ENCODE assay signal across 12 cellular contexts in the genomic region with DNA sequence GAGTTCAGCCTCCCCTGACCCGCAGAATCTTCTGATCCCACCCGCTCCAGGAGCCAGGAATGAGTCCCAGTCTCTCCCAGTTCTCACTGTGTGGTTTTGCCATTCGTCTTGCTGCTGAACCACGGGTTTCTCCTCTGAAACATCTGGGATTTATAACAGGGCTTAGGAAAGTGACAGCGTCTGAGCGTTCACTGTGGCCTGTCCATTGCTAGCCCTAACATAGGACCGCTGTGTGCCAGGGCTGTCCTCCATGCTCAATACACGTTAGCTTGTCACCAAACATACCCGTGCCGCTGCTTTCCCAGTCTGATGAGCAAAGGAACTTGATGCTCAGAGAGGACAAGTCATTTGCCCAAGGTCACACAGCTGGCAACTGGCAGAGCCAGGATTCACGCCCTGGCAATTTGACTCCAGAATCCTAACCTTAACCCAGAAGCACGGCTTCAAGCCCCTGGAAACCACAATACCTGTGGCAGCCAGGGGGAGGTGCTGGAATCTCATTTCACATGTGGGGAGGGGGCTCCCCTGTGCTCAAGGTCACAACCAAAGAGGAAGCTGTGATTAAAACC. TPM values are rescaled to one million over a fixed set of nuclear protein-coding genes. Genes with fewer than 3 reads are reported as not detected.
DNase-seq lines count a peak whose midpoint lies in the region; ATAC-seq, FAIRE-seq and TF ChIP-seq lines count a peak whose summit lies in the region.
"Had no signal": no experiment of that assay in that cellular context is flagged by ENCODE, and none has a peak within 500 bp of the region (broad histone marks: within the 10 kb centered on the region; RNA-seq: fewer than 3 reads in every experiment).

No MANE protein-coding gene starts in this region.

- CTCF ChIA-PET in K562 (lab: Yijun Ruan, JAX; ENCODE audit: low intra/inter-chr PET ratio): interaction anchor here (0.6 to 2.1 kb wide), 2 partner anchors 47 to 132 kb away, joined by 4 to 27 read pairs; no protein-coding TSS in a partner anchor

- no peak overlapping the region for H3K4me2 ChIP-seq in K562 (ENCODE audit: insufficient read depth, low read length)

- peak overlapping the region in 2 of 3 experiments; percentile 32 to 86 for H3K4me3 Mint-ChIP-seq in nephron
- no peak overlapping the region for H3K4me3 Mint-ChIP-seq in activated naive CD8-positive, alpha-beta T cell treated with anti-CD3 and anti-CD28 coated beads, Interleukin-2, amount 50 U/mL, for 24 hours
- H3K4me3 Mint-ChIP-seq in stimulated activated naive B cell treated with anti-CD40 and anti-IgM and Interleukin-4, amounts not matched to agents 10 μg/mL and 1 μg/mL and 100 μg/mL, for 72 hours: no peak overlapping the region
- H3K4me3 Mint-ChIP-seq: activated naive CD8-positive, alpha-beta T cell treated with anti-CD3 and anti-CD28 coated beads for 36 hours had no signal

- peak; percentile 15 for FAIRE-seq in K562 (lab: Jason Lieb, UNC)
- FAIRE-seq: G401.6, islet of Langerhans had no signal

- H3K9me1 ChIP-seq in K562 (ENCODE audit: control insufficient read depth, insufficient read depth, low read length): no peaks in the 10 kb centered on the region

- H3K79me2 ChIP-seq in K562 (ENCODE audit: control insufficient read depth, insufficient read depth, low read length): no peaks in the 10 kb centered on the region; the same call in 2 of the 3 replicates

- in situ Hi-C loops in K562 (cut with MboI): no loop called here

- 0 out of 2 replicates have a peak, but pooled peaks cover 3% of the 10 kb centered on the region for H4K20me1 ChIP-seq in K562 (replicated peaks; ENCODE audit: control insufficient read depth, insufficient read depth, low read length)

- H3K36me3 Mint-ChIP-seq in nephron (ENCODE audit: low read depth): peaks cover 12% of the 10 kb centered on the region
- H3K36me3 Mint-ChIP-seq in activated naive CD8-positive, alpha-beta T cell treated with anti-CD3 and anti-CD28 coated beads, Interleukin-2, amount 50 U/mL, for 24 hours (ENCODE audit: low read depth): peaks cover 25% of the 10 kb centered on the region
- H3K36me3 Mint-ChIP-seq in stimulated activated naive B cell treated with anti-CD40 and anti-IgM and Interleukin-4, amounts not matched to agents 10 μg/mL and 1 μg/mL and 100 μg/mL, for 72 hours: peaks cover 29 to 35% of the 10 kb centered on the region in 2 donors

- DNase-seq in GM12865 (ENCODE audit: low read depth): peak; percentile 25
- peak; percentile 32 for DNase-seq in HT-29 (ENCODE audit: low spot score)
- DNase-seq in K562 (ENCODE audit: extremely low read depth in 1 of 4, low spot score in 3 of 4): peak in 3 of 4 experiments; percentile 32 to 46 (median 32)
- no peak for DNase-seq in central memory CD4-positive, alpha-beta T cell
- DNase-seq in activated naive CD8-positive, alpha-beta T cell treated with anti-CD3 and anti-CD28 coated beads, Interleukin-2, amount 50 U/mL, for 24 hours: no peak
- no peak for DNase-seq in stimulated activated naive B cell treated with anti-CD40 and anti-IgM and Interleukin-4, amounts not matched to agents 10 μg/mL and 1 μg/mL and 100 μg/mL, for 72 hours
- DNase-seq: activated naive CD8-positive, alpha-beta T cell treated with anti-CD3 and anti-CD28 coated beads for 36 hours; NK-92 treated with Interleukin-12 subunit alpha and Interleukin-12 subunit beta, amount 100 ng/mL, for 24 hours had no signal

- H3K27ac ChIP-seq in K562 (ENCODE audit: extremely low read depth, low read depth, low read length): peak overlapping the region; percentile 40; the same call in 2 of the 3 replicates
- H3K27ac ChIP-seq: prostate gland had no signal

- TF ChIP-seq CTCF in GM12865 (IDR thresholded peaks at IDR 0.05; ENCODE audit: insufficient read depth, low read depth, low read length, missing control alignments) (peak; percentile 16), K562 (IDR thresholded peaks at IDR 0.05 in 2 of 3, conservative IDR thresholded peaks at IDR 0.05 in 1 of 3; ENCODE audit: insufficient read depth in 2 of 3, low read depth in 1 of 3, low read length in 3 of 3) (peak; percentile 48 to 58 (median 51)), nephron (IDR thresholded peaks at IDR 0.05; ENCODE audit: unreplicated experiment in 3 of 3) (peak; percentile 20 to 30 (median 25))

- peaks cover 20 to 73% of the 10 kb centered on the region in 2 experiments; a peak in 4 of 5 replicates for H3K4me1 ChIP-seq in K562 (replicated peaks in 1 of 2; ENCODE audit: control insufficient read depth in 2 of 2, insufficient read depth in 2 of 2, low read length in 2 of 2)
- H3K4me1 ChIP-seq: prostate gland had no signal

- ATAC-seq in K562: peak; percentile 11; the same call in 2 of the 3 replicates
- no peak for ATAC-seq in activated naive CD8-positive, alpha-beta T cell treated with anti-CD3 and anti-CD28 coated beads, Interleukin-2, amount 50 U/mL, for 24 hours
- no peak for ATAC-seq in stimulated activated naive B cell treated with anti-CD40 and anti-IgM and Interleukin-4, amounts not matched to agents 10 μg/mL and 1 μg/mL and 100 μg/mL, for 72 hours (replicated peaks)

- 82% methylated on average over 12 of the region's 12 CpGs for WGBS in K562 (ENCODE audit: insufficient coverage, low coverage, missing lambda C conversion rate)

- peak overlapping the region in 1 of 2 experiments; percentile 65; a peak in 2 of 4 replicates for H3K9ac ChIP-seq in K562 (ENCODE audit: insufficient read depth in 1 of 2, low read depth in 2 of 2, low read length in 2 of 2)

- H3K9me3 ChIP-seq in K562 (replicated peaks; ENCODE audit: control insufficient read depth, insufficient read depth, low read depth, low read length): no peaks in the 10 kb centered on the region
- H3K9me3 ChIP-seq: prostate gland had no signal

- no peak for TF ChIP-seq EP300 in K562 (IDR thresholded peaks at IDR 0.05; ENCODE audit: low read length)

- H2AFZ ChIP-seq in K562 (ENCODE audit: low read depth, low read length): no peak overlapping the region

- H3K27me3 ChIP-seq in K562 (ENCODE audit: control insufficient read depth in 2 of 2, insufficient read depth in 2 of 2, low read length in 2 of 2): no peaks in the 10 kb centered on the region

- intact Hi-C loops in K562 (cut with micrococcal nuclease): loop anchor here (5.0 kb wide), 1 partner anchor 153 kb away; no protein-coding TSS in a partner anchor

- no peaks in the 10 kb centered on the region for H3K9me3 Mint-ChIP-seq in nephron
- no peaks in the 10 kb centered on the region for H3K9me3 Mint-ChIP-seq in activated naive CD8-positive, alpha-beta T cell treated with anti-CD3 and anti-CD28 coated beads, Interleukin-2, amount 50 U/mL, for 24 hours
- no peaks in the 10 kb centered on the region for H3K9me3 Mint-ChIP-seq in stimulated activated naive B cell treated with anti-CD40 and anti-IgM and Interleukin-4, amounts not matched to agents 10 μg/mL and 1 μg/mL and 100 μg/mL, for 72 hours
- H3K9me3 Mint-ChIP-seq: activated naive CD8-positive, alpha-beta T cell treated with anti-CD3 and anti-CD28 coated beads for 36 hours had no signal

- peak overlapping the region in 1 of 3 experiments; percentile 63 for H3K27ac Mint-ChIP-seq in nephron
- no peak overlapping the region for H3K27ac Mint-ChIP-seq in activated naive CD8-positive, alpha-beta T cell treated with anti-CD3 and anti-CD28 coated beads, Interleukin-2, amount 50 U/mL, for 24 hours
- H3K27ac Mint-ChIP-seq in stimulated activated naive B cell treated with anti-CD40 and anti-IgM and Interleukin-4, amounts not matched to agents 10 μg/mL and 1 μg/mL and 100 μg/mL, for 72 hours: no peak overlapping the region
- H3K27ac Mint-ChIP-seq: activated naive CD8-positive, alpha-beta T cell treated with anti-CD3 and anti-CD28 coated beads for 36 hours had no signal

- peak; percentile 50 for TF ChIP-seq POLR2A in K562 (conservative IDR thresholded peaks at IDR 0.05)

- POLR2A ChIA-PET in K562 (lab: Yijun Ruan, JAX): interaction anchor here (0.6 to 2.5 kb wide), 10 partner anchors 10 to 168 kb away, joined by 3 to 11 read pairs (median 3); no protein-coding TSS in a partner anchor

- no peak overlapping the region for H3K4me3 ChIP-seq in GM12865 (ENCODE audit: low read depth, low read length)
- H3K4me3 ChIP-seq in K562: no peak overlapping the region
- H3K4me3 ChIP-seq: prostate gland had no signal

- no TSS peak for BruUV-seq in K562 (replicated peaks; lab: Mats Ljungman, UMichigan)

- peaks cover 11% of the 10 kb centered on the region for H3K4me1 Mint-ChIP-seq in nephron
- peaks cover 11% of the 10 kb centered on the region for H3K4me1 Mint-ChIP-seq in activated naive CD8-positive, alpha-beta T cell treated with anti-CD3 and anti-CD28 coated beads, Interleukin-2, amount 50 U/mL, for 24 hours
- H3K4me1 Mint-ChIP-seq in stimulated activated naive B cell treated with anti-CD40 and anti-IgM and Interleukin-4, amounts not matched to agents 10 μg/mL and 1 μg/mL and 100 μg/mL, for 72 hours: peaks cover 10 to 37% of the 10 kb centered on the region in 2 donors

- peaks cover 69% of the 10 kb centered on the region; the same call in 2 of the 3 replicates for H3K36me3 ChIP-seq in K562 (ENCODE audit: control insufficient read depth, insufficient read depth, low read length)
- H3K36me3 ChIP-seq: prostate gland had no signal

- peaks cover 4% of the 10 kb centered on the region for H3K27me3 Mint-ChIP-seq in nephron (ENCODE audit: low read depth)
- H3K27me3 Mint-ChIP-seq in activated naive CD8-positive, alpha-beta T cell treated with anti-CD3 and anti-CD28 coated beads, Interleukin-2, amount 50 U/mL, for 24 hours: peaks cover 23% of the 10 kb centered on the region
- peaks cover 32% of the 10 kb centered on the region in 2 donors for H3K27me3 Mint-ChIP-seq in stimulated activated naive B cell treated with anti-CD40 and anti-IgM and Interleukin-4, amounts not matched to agents 10 μg/mL and 1 μg/mL and 100 μg/mL, for 72 hours

- TF ChIP-seq RAD21 in K562 (CRISPR knock-in tag; conservative IDR thresholded peaks at IDR 0.05 in 1 of 2, IDR thresholded peaks at IDR 0.05 in 1 of 2): peak in 1 of 2 experiments; percentile 46; a peak in 2 of 4 replicates

RNA-seq across cellular contexts. Expression of a gene that starts 1.1 kb away (rescaled TPM):
- total RNA-seq in HT-29 (2014; rRNA removed; shearing (Covaris generic)): 1.5 and 2.5 TPM in 2 replicates
- 12.0 and 25.1 TPM in 2 replicates for total RNA-seq in K562 (2011; cell fraction: chromatin; rRNA removed; ENCODE audit: low replicate concordance)
- total RNA-seq in K562 (2011; cell fraction: nucleolus; rRNA removed): 54.6 and 64.9 TPM in 2 replicates
- total RNA-seq in K562 (2011; cell fraction: nucleoplasm; rRNA removed): 29.0 and 36.6 TPM in 2 replicates
- total RNA-seq in K562 (2014; rRNA removed) (113 and 122 TPM in 2 replicates), K562 (2014; rRNA removed; fragmentation: Illumina TruSeq; extraction: Trizol) (5.9 and 11.8 TPM in 2 replicates), K562 (2015; rRNA removed; fragmentation: Illumina TruSeq; extraction: Trizol) (180 and 204 TPM in 2 replicates), K562 (2021) (88.7 and 92.0 TPM in 2 replicates)
- polyA plus RNA-seq in K562 (2011; rRNA removed) (27.5 and 37.5 TPM in 2 replicates), K562 (2014; fragmentation: Illumina TruSeq; extraction: Trizol) (17.5 and 32.7 TPM in 2 replicates), K562 (2014; fragmentation: Nextera tagmentation; extraction: Ambion mirVana) (under 1 TPM in 1 of 2 experiments, not detected in 1; 0.14 TPM), K562 (2014; rRNA removed) (124 TPM in 2 replicates)
- 86.2 and 145 TPM in 2 replicates for polyA plus RNA-seq in K562 (2011; cell fraction: cytosol; rRNA removed)
- 25.5 and 31.9 TPM in 2 replicates for polyA plus RNA-seq in K562 (2011; cell fraction: nucleus; rRNA removed)
- polyA plus RNA-seq in K562 (2012): 228 and 283 TPM in 2 replicates
- 3.9 and 4.7 TPM in 2 replicates for polyA minus RNA-seq in K562 (2011; rRNA and poly(A)+ RNA removed)
- 11.5 and 23.0 TPM in 2 replicates for polyA minus RNA-seq in K562 (2011; cell fraction: cytosol; rRNA and poly(A)+ RNA removed)
- polyA minus RNA-seq in K562 (2011; cell fraction: nucleus; rRNA and poly(A)+ RNA removed): 3.8 and 6.4 TPM in 2 replicates

RNA-seq across cellular contexts. Expression of a gene that starts 9.9 kb away (rescaled TPM):
- total RNA-seq in HT-29 (2014; rRNA removed; shearing (Covaris generic)): 0.28 and 2.0 TPM in 2 replicates
- total RNA-seq in K562 (2011; cell fraction: chromatin; rRNA removed; ENCODE audit: low replicate concordance): 15.7 and 30.4 TPM in 2 replicates
- total RNA-seq in K562 (2011; cell fraction: nucleolus; rRNA removed): 70.0 and 74.0 TPM in 2 replicates
- total RNA-seq in K562 (2011; cell fraction: nucleoplasm; rRNA removed): 46.3 and 59.4 TPM in 2 replicates
- total RNA-seq in K562 (2014; rRNA removed) (151 and 190 TPM in 2 replicates), K562 (2014; rRNA removed; fragmentation: Illumina TruSeq; extraction: Trizol) (134 and 155 TPM in 2 replicates), K562 (2015; rRNA removed; fragmentation: Illumina TruSeq; extraction: Trizol) (305 and 312 TPM in 2 replicates), K562 (2021) (220 and 308 TPM in 2 replicates)
- polyA plus RNA-seq in K562 (2011; rRNA removed) (115 and 174 TPM in 2 replicates), K562 (2014; fragmentation: Illumina TruSeq; extraction: Trizol) (239 and 302 TPM in 2 replicates), K562 (2014; fragmentation: Nextera tagmentation; extraction: Ambion mirVana) (100 to 1,000 TPM; 371 to 408 TPM), K562 (2014; rRNA removed) (184 and 227 TPM in 2 replicates)
- 112 and 124 TPM in 2 replicates for polyA plus RNA-seq in K562 (2011; cell fraction: cytosol; rRNA removed)
- 50.9 and 80.6 TPM in 2 replicates for polyA plus RNA-seq in K562 (2011; cell fraction: nucleus; rRNA removed)
- polyA plus RNA-seq in K562 (2012): 460 and 496 TPM in 2 replicates
- 22.7 and 22.9 TPM in 2 replicates for polyA minus RNA-seq in K562 (2011; rRNA and poly(A)+ RNA removed)
- 60.6 and 76.4 TPM in 2 replicates for polyA minus RNA-seq in K562 (2011; cell fraction: cytosol; rRNA and poly(A)+ RNA removed)
- 2.2 and 14.6 TPM in 2 replicates for polyA minus RNA-seq in K562 (2011; cell fraction: nucleus; rRNA and poly(A)+ RNA removed)

RNA-seq across cellular contexts. Expression of a gene that starts 13.5 kb away (rescaled TPM):
- total RNA-seq in HT-29 (2014; rRNA removed; shearing (Covaris generic)): 467 and 469 TPM in 2 replicates
- 24.5 and 69.0 TPM in 2 replicates for total RNA-seq in K562 (2011; cell fraction: chromatin; rRNA removed; ENCODE audit: low replicate concordance)
- total RNA-seq in K562 (2011; cell fraction: nucleolus; rRNA removed): 64.5 and 69.3 TPM in 2 replicates
- total RNA-seq in K562 (2011; cell fraction: nucleoplasm; rRNA removed): 42.7 and 46.9 TPM in 2 replicates
- total RNA-seq in K562 (2014; rRNA removed): 194 and 237 TPM in 2 replicates
- total RNA-seq in K562 (2014; rRNA removed; fragmentation: Illumina TruSeq; extraction: Trizol): 71.1 and 81.5 TPM in 2 replicates
- 165 and 169 TPM in 2 replicates for total RNA-seq in K562 (2015; rRNA removed; fragmentation: Illumina TruSeq; extraction: Trizol)
- 290 and 296 TPM in 2 replicates for total RNA-seq in K562 (2021)
- polyA plus RNA-seq in K562 (2011; rRNA removed): 101 and 117 TPM in 2 replicates
- polyA plus RNA-seq in K562 (2011; cell fraction: cytosol; rRNA removed): 146 and 312 TPM in 2 replicates
- polyA plus RNA-seq in K562 (2011; cell fraction: nucleus; rRNA removed): 73.1 and 101 TPM in 2 replicates
- polyA plus RNA-seq in K562 (2012): 116 and 170 TPM in 2 replicates
- polyA plus RNA-seq in K562 (2014; fragmentation: Illumina TruSeq; extraction: Trizol): 160 and 200 TPM in 2 replicates
- polyA plus RNA-seq in K562 (2014; fragmentation: Nextera tagmentation; extraction: Ambion mirVana): 1 to 10 TPM in 1 of 2 experiments, under 1 TPM in 1; 0.89 to 5.4 TPM
- polyA plus RNA-seq in K562 (2014; rRNA removed): 192 and 229 TPM in 2 replicates
- polyA minus RNA-seq in K562 (2011; rRNA and poly(A)+ RNA removed): 34.9 and 75.1 TPM in 2 replicates
- 71.0 and 79.5 TPM in 2 replicates for polyA minus RNA-seq in K562 (2011; cell fraction: cytosol; rRNA and poly(A)+ RNA removed)
- 22.6 and 24.0 TPM in 2 replicates for polyA minus RNA-seq in K562 (2011; cell fraction: nucleus; rRNA and poly(A)+ RNA removed)

RNA-seq across cellular contexts. Expression of a gene that starts 37.5 kb away (rescaled TPM):
- not detected in 2 replicates for total RNA-seq in HT-29 (2014; rRNA removed; shearing (Covaris generic))
- total RNA-seq in K562 (2011; cell fraction: chromatin; rRNA removed; ENCODE audit: low replicate concordance): not detected in 2 replicates
- not detected in 2 replicates for total RNA-seq in K562 (2011; cell fraction: nucleolus; rRNA removed)
- total RNA-seq in K562 (2011; cell fraction: nucleoplasm; rRNA removed): not detected in 2 replicates
- total RNA-seq in K562 (2014; rRNA removed): not detected in 2 replicates
- total RNA-seq in K562 (2014; rRNA removed; fragmentation: Illumina TruSeq; extraction: Trizol): not detected in 2 replicates
- total RNA-seq in K562 (2015; rRNA removed; fragmentation: Illumina TruSeq; extraction: Trizol): not detected in 2 replicates
- not detected in 2 replicates for total RNA-seq in K562 (2021)
- not detected in 2 replicates for polyA plus RNA-seq in K562 (2011; rRNA removed)
- polyA plus RNA-seq in K562 (2011; cell fraction: cytosol; rRNA removed): 0.15 TPM in 1 of 2 replicates, not detected in the other
- not detected in 2 replicates for polyA plus RNA-seq in K562 (2011; cell fraction: nucleus; rRNA removed)
- not detected in 2 replicates for polyA plus RNA-seq in K562 (2012)
- 0.46 TPM in 1 of 2 replicates, not detected in the other for polyA plus RNA-seq in K562 (2014; fragmentation: Illumina TruSeq; extraction: Trizol)
- not detected for polyA plus RNA-seq in K562 (2014; fragmentation: Nextera tagmentation; extraction: Ambion mirVana)
- not detected in 2 replicates for polyA plus RNA-seq in K562 (2014; rRNA removed)
- polyA minus RNA-seq in K562 (2011; rRNA and poly(A)+ RNA removed): not detected in 2 replicates
- not detected in 2 replicates for polyA minus RNA-seq in K562 (2011; cell fraction: cytosol; rRNA and poly(A)+ RNA removed)
- polyA minus RNA-seq in K562 (2011; cell fraction: nucleus; rRNA and poly(A)+ RNA removed): not detected in 2 replicates
- total RNA-seq: activated naive CD8-positive, alpha-beta T cell treated with anti-CD3 and anti-CD28 coated beads for 36 hours; prostate gland had no signal

RNA-seq across cellular contexts. Expression of a gene that starts 41.3 kb away (rescaled TPM):
- not detected in 2 replicates for total RNA-seq in HT-29 (2014; rRNA removed; shearing (Covaris generic))
- total RNA-seq in K562 (2011; cell fraction: chromatin; rRNA removed; ENCODE audit: low replicate concordance): not detected in 2 replicates
- 1.7 TPM in 1 of 2 replicates, not detected in the other for total RNA-seq in K562 (2011; cell fraction: nucleolus; rRNA removed)
- total RNA-seq in K562 (2011; cell fraction: nucleoplasm; rRNA removed): not detected in 2 replicates
- total RNA-seq in K562 (2014; rRNA removed) (0.24 TPM in 1 of 2 replicates, not detected in the other), K562 (2014; rRNA removed; fragmentation: Illumina TruSeq; extraction: Trizol) (not detected in 2 replicates), K562 (2015; rRNA removed; fragmentation: Illumina TruSeq; extraction: Trizol) (0.33 and 0.60 TPM in 2 replicates), K562 (2021) (0.63 and 0.78 TPM in 2 replicates)
- polyA plus RNA-seq in K562 (2011; rRNA removed) (0.47 and 1.1 TPM in 2 replicates), K562 (2014; fragmentation: Illumina TruSeq; extraction: Trizol) (0.59 TPM in 1 of 2 replicates, not detected in the other), K562 (2014; fragmentation: Nextera tagmentation; extraction: Ambion mirVana) (under 1 TPM; 0.53 TPM), K562 (2014; rRNA removed) (0.42 TPM in 1 of 2 replicates, not detected in the other)
- polyA plus RNA-seq in K562 (2011; cell fraction: cytosol; rRNA removed): 0.79 and 2.6 TPM in 2 replicates
- polyA plus RNA-seq in K562 (2011; cell fraction: nucleus; rRNA removed): 0.21 and 0.38 TPM in 2 replicates
- 0.50 TPM in 1 of 2 replicates, not detected in the other for polyA plus RNA-seq in K562 (2012)
- not detected in 2 replicates for polyA minus RNA-seq in K562 (2011; rRNA and poly(A)+ RNA removed)
- polyA minus RNA-seq in K562 (2011; cell fraction: cytosol; rRNA and poly(A)+ RNA removed): not detected in 2 replicates
- polyA minus RNA-seq in K562 (2011; cell fraction: nucleus; rRNA and poly(A)+ RNA removed): not detected in 2 replicates
- total RNA-seq: activated naive CD8-positive, alpha-beta T cell treated with anti-CD3 and anti-CD28 coated beads for 36 hours; prostate gland had no signal

Comparison
In these comparisons a context has a peak if more than half of its experiments do, and no peak if none do; other contexts are left out.
1. DNase-seq: peak in GM12865 (single experiment), HT-29 (single experiment) and K562 (3 of 4); none in central memory CD4-positive, alpha-beta T cell (single experiment), activated naive CD8-positive, alpha-beta T cell treated with anti-CD3 and anti-CD28 coated beads, Interleukin-2, amount 50 U/mL, for 24 hours (single experiment) and stimulated activated naive B cell treated with anti-CD40 and anti-IgM and Interleukin-4, amounts not matched to agents 10 μg/mL and 1 μg/mL and 100 μg/mL, for 72 hours (single experiment).
2. H3K4me3 Mint-ChIP-seq: peak in nephron (2 of 3); none in activated naive CD8-positive, alpha-beta T cell treated with anti-CD3 and anti-CD28 coated beads, Interleukin-2, amount 50 U/mL, for 24 hours (single experiment) and stimulated activated naive B cell treated with anti-CD40 and anti-IgM and Interleukin-4, amounts not matched to agents 10 μg/mL and 1 μg/mL and 100 μg/mL, for 72 hours (0 of 2).
3. Peak in every context shown above with its lines, with median percentiles within 50 percentile points of each other: CTCF ChIP-seq.